33 cellular contexts compared by ENCODE assay signal in the genomic region with DNA sequence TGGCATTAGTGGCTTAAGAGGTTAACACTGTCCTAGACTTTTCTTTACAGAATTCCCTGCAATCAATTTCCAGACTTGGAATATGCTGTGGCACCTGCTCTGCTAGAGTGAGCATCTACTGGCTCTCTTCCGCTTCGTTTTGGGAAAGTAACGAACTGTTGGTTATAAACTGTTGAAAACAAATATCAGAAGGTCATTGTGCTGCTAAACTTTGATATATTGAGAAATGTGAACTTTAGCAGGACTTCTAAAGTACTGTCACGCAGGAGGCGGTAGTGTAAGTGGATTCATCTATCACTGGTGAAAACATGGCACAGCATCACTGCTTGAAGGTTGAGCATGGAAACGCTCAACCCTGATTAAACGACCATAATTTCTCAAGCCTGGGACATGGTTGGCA.
"Had no signal": no experiment of that assay in that cellular context is flagged by ENCODE, and none has a peak within 500 bp of the region (broad histone marks: within the 10 kb centered on the region; RNA-seq: fewer than 3 reads in every experiment).

No MANE protein-coding gene starts in this region.

- H3K4me1 ChIP-seq: adrenal gland, ascending aorta, body of pancreas, breast epithelium had no signal

- H3K27ac ChIP-seq: adrenal gland, ascending aorta, body of pancreas, brain microvascular endothelial cell, breast epithelium, cardiac muscle cell had no signal

- H3K27me3 ChIP-seq: ascending aorta, body of pancreas, brain microvascular endothelial cell, breast epithelium, cardiac muscle cell had no signal

- H3K9me3 ChIP-seq: adrenal gland, ascending aorta, body of pancreas, breast epithelium had no signal

- ATAC-seq: activated naive CD4-positive, alpha-beta T cell treated with anti-CD3 and anti-CD28 coated beads, Interleukin-2, amount 50 U/mL, for 72 hours; activated naive CD8-positive, alpha-beta T cell treated with anti-CD3 and anti-CD28 coated beads, Interleukin-2, amount 50 U/mL, for 24 hours; activated T-cell treated with anti-CD3 and anti-CD28 coated beads, Interleukin-2, amount 50 U/mL, for 4 hours; activated T-cell treated with anti-CD3 and anti-CD28 coated beads, Interleukin-2, amount 50 U/mL, for 72 hours; activated T-helper 17 cell treated with anti-CD3 and anti-CD28 coated beads, Interleukin-2, amount 50 U/mL, for 72 hours; body of pancreas had no signal

- H3K36me3 ChIP-seq: adrenal gland, ascending aorta, brain microvascular endothelial cell, breast epithelium, cardiac muscle cell had no signal

- DNase-seq: activated effector memory CD4-positive, alpha-beta T cell treated with anti-CD3 and anti-CD28 coated beads, Interleukin-2, amount 50 U/mL, for 16 hours; activated effector memory CD4-positive, alpha-beta T cell treated with Interleukin-2 at 50 U/mL for 16 hours; activated gamma-delta T cell; activated gamma-delta T cell treated with Interleukin-2 at 50 U/mL for 16 hours; activated naive CD4-positive, alpha-beta T cell; activated naive CD4-positive, alpha-beta T cell treated with anti-CD3 and anti-CD28 coated beads for 36 hours; activated naive CD4-positive, alpha-beta T cell treated with anti-CD3 and anti-CD28 coated beads, Interleukin-2, amount 10 ng/mL, durations not matched to agents 7 days and 5 days; activated naive CD4-positive, alpha-beta T cell treated with anti-CD3 and anti-CD28 coated beads, Interleukin-2, amount 50 U/mL, for 16 hours; activated naive CD8-positive, alpha-beta T cell treated with anti-CD3 and anti-CD28 coated beads for 36 hours; activated naive CD8-positive, alpha-beta T cell treated with anti-CD3 and anti-CD28 coated beads, Interleukin-2, amount 10 ng/mL, durations not matched to agents 7 days and 5 days; activated naive CD8-positive, alpha-beta T cell treated with anti-CD3 and anti-CD28 coated beads, Interleukin-2, amount 50 U/mL, for 24 hours; activated T-cell treated with anti-CD3 and anti-CD28 coated beads for 4 hours; activated T-cell treated with anti-CD3 and anti-CD28 coated beads, Interleukin-2, amount 50 U/mL, for 24 hours; activated T-cell treated with anti-CD3 and anti-CD28 coated beads, Interleukin-2, amount 50 U/mL, for 4 hours; activated T-cell treated with anti-CD3 and anti-CD28 coated beads, Interleukin-2, amount 50 U/mL, for 48 hours; activated T-cell treated with anti-CD3 and anti-CD28 coated beads, Interleukin-2, amount 50 U/mL, for 72 hours; adrenal gland; amniotic stem cell; amygdala; anterior cingulate cortex; aorta; body of pancreas; brain microvascular endothelial cell; caudate nucleus; central memory CD4-positive, alpha-beta T cell; cerebellar nuclear complex had no signal

- FAIRE-seq: astrocyte, bronchial epithelial cell had no signal

- H3K4me3 ChIP-seq: adrenal gland, ascending aorta, body of pancreas, breast epithelium, cardiac muscle cell had no signal
